ENCODE assay signal across 1 cellular context in genomic region chr1:202189012-202189790, GRCh38.
TF ChIP-seq lines count a peak whose summit lies in the region.

No MANE protein-coding gene starts in this region.

TF ChIP-seq in HepG2, 621 proteins besides CTCF, POLR2A, EP300 and RAD21 (continued from another document and continues in another):
- TF ChIP-seq ZBTB3 (CRISPR knock-in tag; IDR thresholded peaks at IDR 0.05; ENCODE audit: borderline replicate concordance, low read depth), result no peak
- TF ChIP-seq NFE2L1 (CRISPR knock-in tag; IDR thresholded peaks at IDR 0.05; ENCODE audit: borderline replicate concordance), result no peak
- no peak for TF ChIP-seq XRCC5 (optimal IDR thresholded peaks at IDR 0.05; ENCODE audit: low read length)
- no peak for TF ChIP-seq LCORL (IDR thresholded peaks at IDR 0.05)
- TF ChIP-seq LCORL (CRISPR knock-in tag; IDR thresholded peaks at IDR 0.05), result peak; percentile 82
- TF ChIP-seq ZBTB21 (CRISPR knock-in tag; IDR thresholded peaks at IDR 0.05), result no peak
- TF ChIP-seq ZNF761 (CRISPR knock-in tag; conservative IDR thresholded peaks at IDR 0.05), result no peak
- no peak for TF ChIP-seq ZNF713 (CRISPR knock-in tag; IDR thresholded peaks at IDR 0.05)
- TF ChIP-seq ZNF703 (CRISPR knock-in tag; IDR thresholded peaks at IDR 0.05; ENCODE audit: borderline replicate concordance), result no peak
- TF ChIP-seq ZBTB44 (CRISPR knock-in tag; IDR thresholded peaks at IDR 0.05), result no peak
- peak; percentile 49 for TF ChIP-seq ARID4A (CRISPR knock-in tag; IDR thresholded peaks at IDR 0.05; ENCODE audit: borderline replicate concordance)
- no peak for TF ChIP-seq GATAD1 (CRISPR knock-in tag; IDR thresholded peaks at IDR 0.05)
- TF ChIP-seq, protein P1, sequence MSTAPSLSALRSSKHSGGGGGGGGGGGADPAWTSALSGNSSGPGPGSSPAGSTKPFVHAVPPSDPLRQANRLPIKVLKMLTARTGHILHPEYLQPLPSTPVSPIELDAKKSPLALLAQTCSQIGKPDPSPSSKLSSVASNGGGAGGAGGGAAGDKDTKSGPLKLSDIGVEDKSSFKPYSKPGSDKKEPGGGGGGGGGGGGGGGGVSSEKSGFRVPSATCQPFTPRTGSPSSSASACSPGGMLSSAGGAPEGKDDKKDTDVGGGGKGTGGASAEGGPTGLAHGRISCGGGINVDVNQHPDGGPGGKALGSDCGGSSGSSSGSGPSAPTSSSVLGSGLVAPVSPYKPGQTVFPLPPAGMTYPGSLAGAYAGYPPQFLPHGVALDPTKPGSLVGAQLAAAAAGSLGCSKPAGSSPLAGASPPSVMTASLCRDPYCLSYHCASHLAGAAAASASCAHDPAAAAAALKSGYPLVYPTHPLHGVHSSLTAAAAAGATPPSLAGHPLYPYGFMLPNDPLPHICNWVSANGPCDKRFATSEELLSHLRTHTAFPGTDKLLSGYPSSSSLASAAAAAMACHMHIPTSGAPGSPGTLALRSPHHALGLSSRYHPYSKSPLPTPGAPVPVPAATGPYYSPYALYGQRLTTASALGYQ (CRISPR knock-in tag; IDR thresholded peaks at IDR 0.05), result no peak
- TF ChIP-seq ZBTB39 (CRISPR knock-in tag; IDR thresholded peaks at IDR 0.05), result no peak
- no peak; the same call in 1 of the 2 replicates for TF ChIP-seq HOXD1 (CRISPR knock-in tag; IDR thresholded peaks at IDR 0.05)
- no peak for TF ChIP-seq SP2 (CRISPR knock-in tag; IDR thresholded peaks at IDR 0.05)
- no peak for TF ChIP-seq CHD4 (IDR thresholded peaks at IDR 0.05; ENCODE audit: borderline replicate concordance, low read length)
- TF ChIP-seq FUBP1 (CRISPR knock-in tag; IDR thresholded peaks at IDR 0.05; ENCODE audit: borderline replicate concordance), result 0 out of 2 replicates have a peak, but pooled peaks have one; percentile 61
- no peak for TF ChIP-seq CREBL2 (CRISPR knock-in tag; IDR thresholded peaks at IDR 0.05; ENCODE audit: borderline replicate concordance)
- TF ChIP-seq SNRNP70 (IDR thresholded peaks at IDR 0.05; ENCODE audit: low read depth, low read length), result no peak
- TF ChIP-seq ZC3H4 (CRISPR knock-in tag; IDR thresholded peaks at IDR 0.05; ENCODE audit: borderline replicate concordance), result no peak
- no peak for TF ChIP-seq ZNF292 (CRISPR knock-in tag; IDR thresholded peaks at IDR 0.05; ENCODE audit: borderline replicate concordance, low read depth)
- TF ChIP-seq SUZ12 (IDR thresholded peaks at IDR 0.05; ENCODE audit: low read depth, low read length), result no peak
- TF ChIP-seq, protein P2, sequence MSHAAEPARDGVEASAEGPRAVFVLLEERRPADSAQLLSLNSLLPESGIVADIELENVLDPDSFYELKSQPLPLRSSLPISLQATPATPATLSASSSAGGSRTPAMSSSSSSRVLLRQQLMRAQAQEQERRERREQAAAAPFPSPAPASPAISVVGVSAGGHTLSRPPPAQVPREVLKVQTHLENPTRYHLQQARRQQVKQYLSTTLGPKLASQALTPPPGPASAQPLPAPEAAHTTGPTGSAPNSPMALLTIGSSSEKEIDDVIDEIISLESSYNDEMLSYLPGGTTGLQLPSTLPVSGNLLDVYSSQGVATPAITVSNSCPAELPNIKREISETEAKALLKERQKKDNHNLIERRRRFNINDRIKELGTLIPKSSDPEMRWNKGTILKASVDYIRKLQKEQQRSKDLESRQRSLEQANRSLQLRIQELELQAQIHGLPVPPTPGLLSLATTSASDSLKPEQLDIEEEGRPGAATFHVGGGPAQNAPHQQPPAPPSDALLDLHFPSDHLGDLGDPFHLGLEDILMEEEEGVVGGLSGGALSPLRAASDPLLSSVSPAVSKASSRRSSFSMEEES (CRISPR knock-in tag; IDR thresholded peaks at IDR 0.05), result no peak
- TF ChIP-seq HNF1A (IDR thresholded peaks at IDR 0.05; ENCODE audit: low read depth), result no peak
- TF ChIP-seq HNF1A (CRISPR knock-in tag; IDR thresholded peaks at IDR 0.05; ENCODE audit: borderline replicate concordance), result 0 out of 2 replicates have a peak, but pooled peaks have one; percentile 14
- 0 out of 2 replicates have a peak, but pooled peaks have one; percentile 62 for TF ChIP-seq MTF2 (CRISPR knock-in tag; IDR thresholded peaks at IDR 0.05; ENCODE audit: borderline replicate concordance)
- TF ChIP-seq ZNF850 (CRISPR knock-in tag; conservative IDR thresholded peaks at IDR 0.05), result no peak
- no peak for TF ChIP-seq ZFP62 (CRISPR knock-in tag; IDR thresholded peaks at IDR 0.05)
- TF ChIP-seq, protein P3, sequence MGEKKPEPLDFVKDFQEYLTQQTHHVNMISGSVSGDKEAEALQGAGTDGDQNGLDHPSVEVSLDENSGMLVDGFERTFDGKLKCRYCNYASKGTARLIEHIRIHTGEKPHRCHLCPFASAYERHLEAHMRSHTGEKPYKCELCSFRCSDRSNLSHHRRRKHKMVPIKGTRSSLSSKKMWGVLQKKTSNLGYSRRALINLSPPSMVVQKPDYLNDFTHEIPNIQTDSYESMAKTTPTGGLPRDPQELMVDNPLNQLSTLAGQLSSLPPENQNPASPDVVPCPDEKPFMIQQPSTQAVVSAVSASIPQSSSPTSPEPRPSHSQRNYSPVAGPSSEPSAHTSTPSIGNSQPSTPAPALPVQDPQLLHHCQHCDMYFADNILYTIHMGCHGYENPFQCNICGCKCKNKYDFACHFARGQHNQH (CRISPR knock-in tag; IDR thresholded peaks at IDR 0.05), result no peak
- no peak for TF ChIP-seq RARA (CRISPR knock-in tag; IDR thresholded peaks at IDR 0.05)
- TF ChIP-seq SAP130 (CRISPR knock-in tag; IDR thresholded peaks at IDR 0.05; ENCODE audit: low read depth), result peak; percentile 27; the same call in 1 of the 2 replicates
